In the genomic region with DNA sequence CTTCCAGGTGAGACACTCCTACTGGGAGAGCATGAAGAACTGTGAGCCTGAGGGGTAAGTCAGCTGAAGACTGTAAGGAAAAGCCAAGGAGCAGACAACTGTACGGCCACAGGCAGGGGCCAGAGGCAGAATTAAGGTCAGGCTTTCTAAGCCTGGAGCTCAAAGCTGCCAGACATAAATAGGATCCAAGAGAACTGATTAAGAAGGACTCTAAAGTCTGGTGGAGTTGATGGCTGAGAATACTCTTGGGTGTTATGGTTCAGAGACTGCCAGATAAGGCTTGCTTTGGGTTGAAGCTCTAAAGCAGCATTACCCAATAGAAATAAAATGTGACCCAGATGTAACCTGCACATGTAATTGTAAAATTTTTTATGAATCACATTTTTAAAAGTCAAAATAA, we compare ENCODE assay signal across 21 cellular contexts. TPM values are rescaled to one million over a fixed set of nuclear protein-coding genes. Genes with fewer than 3 reads are reported as not detected.
DNase-seq lines count a peak whose midpoint lies in the region; ATAC-seq, FAIRE-seq and TF ChIP-seq lines count a peak whose summit lies in the region.
"Had no signal": no experiment of that assay in that cellular context is flagged by ENCODE, and none has a peak within 500 bp of the region (broad histone marks: within the 10 kb centered on the region; RNA-seq: fewer than 3 reads in every experiment).

No MANE protein-coding gene starts in this region.

- H3K36me3 ChIP-seq in heart left ventricle (no peaks in the 10 kb centered on the region), aorta (ENCODE audit: control insufficient read depth in 1 of 2, insufficient read depth in 2 of 2, low read length in 1 of 2) (no peaks in the 10 kb centered on the region)

- ATAC-seq in right cardiac atrium (peak; percentile 61 to 73), heart left ventricle (no peak), aorta (ENCODE audit: low FRiP score) (peak; percentile 7)
- ATAC-seq: CD8-positive, alpha-beta T cell; GM12878; GM23338; HCT116 had no signal

- DNase-seq in right cardiac atrium (no peak), heart left ventricle (no peak), aorta (no peak), inferior parietal cortex (ENCODE audit: extremely low spot score) (no peak), NCI-H526 treated with DMSO at 0.1 percent for 48 hours (lab: John Stamatoyannopoulos, UW) (no peak)
- DNase-seq: Caco-2; CD4-positive, CD25-positive, alpha-beta regulatory T cell; CD8-positive, alpha-beta T cell; DMS 273 treated with DMSO at 0.1 percent for 48 hours; DMS79; EL; GDM1; H9 had no signal

- FAIRE-seq in endometrium (lab: Jason Lieb, UNC): peak; percentile 63
- FAIRE-seq: D721Med, GM12878, GM18507 had no signal

- H3K9me3 ChIP-seq in right cardiac atrium (ENCODE audit: control insufficient read depth, low read length) (no peaks in the 10 kb centered on the region), heart left ventricle (no peaks in the 10 kb centered on the region), aorta (ENCODE audit: control insufficient read depth, low read length) (no peaks in the 10 kb centered on the region)
- H3K9me3 ChIP-seq: Caco-2 had no signal

- no peak overlapping the region for H3K4me3 ChIP-seq in right cardiac atrium (ENCODE audit: low read length)
- no peak overlapping the region for H3K4me3 ChIP-seq in heart left ventricle
- H3K4me3 ChIP-seq in aorta (ENCODE audit: low read length in 2 of 2): no peak overlapping the region
- H3K4me3 ChIP-seq: GM12878, GM23338 had no signal

- H3K27me3 ChIP-seq in right cardiac atrium (ENCODE audit: control insufficient read depth, insufficient read depth) (no peaks in the 10 kb centered on the region), heart left ventricle (no peaks in the 10 kb centered on the region), aorta (ENCODE audit: control insufficient read depth in 1 of 2, insufficient read depth in 2 of 2, low read length in 1 of 2) (no peaks in the 10 kb centered on the region)

- TF ChIP-seq CTCF in heart left ventricle (IDR thresholded peaks at IDR 0.05): no peak

- no peak for TF ChIP-seq POLR2A in heart left ventricle (IDR thresholded peaks at IDR 0.05)

- intact Hi-C loops in right cardiac atrium (cut with DNase I) (no loop called here), heart left ventricle (cut with DNase I) (no loop called here), aorta (cut with DNase I) (no loop called here)

- H3K27ac ChIP-seq in right cardiac atrium (ENCODE audit: low read length): no peak overlapping the region
- no peak overlapping the region for H3K27ac ChIP-seq in heart left ventricle
- H3K27ac ChIP-seq in aorta (ENCODE audit: low read depth in 1 of 2, low read length in 2 of 2): no peak overlapping the region
- H3K27ac ChIP-seq: C4-2B had no signal

- WGBS in right cardiac atrium: 45% methylated on average over 1 of the region's 1 CpG
- WGBS in heart left ventricle, 4 donors: 57 to 81% (median 71%) methylated on average over 1 of the region's 1 CpG
- WGBS in aorta, 2 donors: 34 to 40% methylated on average over 1 of the region's 1 CpG

- H3K4me1 ChIP-seq in right cardiac atrium (ENCODE audit: control insufficient read depth, insufficient read depth, low read length) (peaks cover 9% of the 10 kb centered on the region), heart left ventricle (peaks cover 0 to 9% (median 0%) of the 10 kb centered on the region in 12 donors), aorta (ENCODE audit: control insufficient read depth in 1 of 2, insufficient read depth in 2 of 2, low read length in 2 of 2) (peaks cover 0 to 2% of the 10 kb centered on the region in 2 donors)

RNA-seq across cellular contexts. Expression of a gene that starts 12.2 kb away (rescaled TPM):
- total RNA-seq in right cardiac atrium (10 to 100 TPM; 35.8 to 71.2 (median 46.5) TPM), heart left ventricle (1 to 10 TPM; 2.4 to 9.3 (median 3.5) TPM), aorta (10 to 100 TPM; 25.5 to 42.6 TPM)
- polyA plus RNA-seq in right cardiac atrium (15.1 TPM), heart left ventricle (1 to 10 TPM; 1.1 to 2.0 TPM), aorta (10 to 100 TPM; 16.3 to 18.8 TPM)
- total RNA-seq: A172; CD4-positive, CD25-positive, alpha-beta regulatory T cell; CD8-positive, alpha-beta T cell had no signal

Comparison
In these comparisons a context has a peak if more than half of its experiments do, and no peak if none do; other contexts are left out.
1. ATAC-seq: peak in right cardiac atrium (2 of 2) and aorta (single experiment); none in heart left ventricle (0 of 4).